ENCODE assay signal across 8 cellular contexts in genomic region chr3:81643721-81644120, GRCh38.
DNase-seq lines count a peak whose midpoint lies in the region; ATAC-seq and TF ChIP-seq lines count a peak whose summit lies in the region.

No MANE protein-coding gene starts in this region.

- no peaks in the 10 kb centered on the region for H3K27me3 Mint-ChIP-seq in stimulated activated memory B cell treated with anti-CD40 and anti-IgM and Interleukin-4, amounts not matched to agents 10 μg/mL and 1 μg/mL and 100 μg/mL, for 72 hours
- no peaks in the 10 kb centered on the region for H3K27me3 Mint-ChIP-seq in CD4-positive, alpha-beta T cell

- H3K4me3 ChIP-seq in AG10803 (ENCODE audit: low read length): no peak overlapping the region

- CTCF ChIA-PET in CD4-positive, alpha-beta T cell (lab: Charles Lee): no interaction called here

- TF ChIP-seq CTCF in AG10803 (conservative IDR thresholded peaks at IDR 0.05; ENCODE audit: low read length) (peak; percentile 35), VCaP (conservative IDR thresholded peaks at IDR 0.05) (peak; percentile 81)
- no peak for TF ChIP-seq CTCF in CD4-positive, alpha-beta T cell (IDR thresholded peaks at IDR 0.05)

- DNase-seq in AG10803 (ENCODE audit: low read depth) (peak; percentile 16), HT-29 (ENCODE audit: low spot score) (peak; percentile 1), iPS-NIHi7 (ENCODE audit: extremely low spot score) (peak; percentile 42)
- DNase-seq in CD4-positive, alpha-beta T cell: no peak
- no peak for DNase-seq in stimulated activated CD8-positive, alpha-beta memory T cell treated with anti-CD3 and anti-CD28 coated beads, Interleukin-4, amount 100 ng/mL, for 48 hours
- no peak for DNase-seq in stimulated activated CD4-positive, alpha-beta T cell treated with anti-CD3 and anti-CD28 coated beads, Interleukin-4, amount 100 ng/mL, for 24 hours

- no peaks in the 10 kb centered on the region for H3K27me3 ChIP-seq in CD4-positive, alpha-beta T cell (ENCODE audit: control insufficient read depth, insufficient read depth, low read length)

- H3K9me3 Mint-ChIP-seq in stimulated activated memory B cell treated with anti-CD40 and anti-IgM and Interleukin-4, amounts not matched to agents 10 μg/mL and 1 μg/mL and 100 μg/mL, for 72 hours: no peaks in the 10 kb centered on the region
- H3K9me3 Mint-ChIP-seq in CD4-positive, alpha-beta T cell: no peaks in the 10 kb centered on the region

- H3K4me3 Mint-ChIP-seq in stimulated activated memory B cell treated with anti-CD40 and anti-IgM and Interleukin-4, amounts not matched to agents 10 μg/mL and 1 μg/mL and 100 μg/mL, for 72 hours: no peak overlapping the region
- H3K4me3 Mint-ChIP-seq in CD4-positive, alpha-beta T cell: no peak overlapping the region

- POLR2A ChIA-PET in CD4-positive, alpha-beta T cell (lab: Charles Lee): no interaction called here

- H3K27ac Mint-ChIP-seq in stimulated activated memory B cell treated with anti-CD40 and anti-IgM and Interleukin-4, amounts not matched to agents 10 μg/mL and 1 μg/mL and 100 μg/mL, for 72 hours: no peak overlapping the region
- no peak overlapping the region for H3K27ac Mint-ChIP-seq in CD4-positive, alpha-beta T cell

- H3K9me3 ChIP-seq in CD4-positive, alpha-beta T cell (ENCODE audit: control insufficient read depth, low read length): no peaks in the 10 kb centered on the region

- H3K4me1 Mint-ChIP-seq in stimulated activated memory B cell treated with anti-CD40 and anti-IgM and Interleukin-4, amounts not matched to agents 10 μg/mL and 1 μg/mL and 100 μg/mL, for 72 hours: no peaks in the 10 kb centered on the region
- H3K4me1 Mint-ChIP-seq in CD4-positive, alpha-beta T cell (ENCODE audit: low read depth): no peaks in the 10 kb centered on the region

- no peak for ATAC-seq in stimulated activated memory B cell treated with anti-CD40 and anti-IgM and Interleukin-4, amounts not matched to agents 10 μg/mL and 1 μg/mL and 100 μg/mL, for 72 hours
- no peak for ATAC-seq in CD4-positive, alpha-beta T cell (ENCODE audit: poor library complexity)

- peaks cover 7% of the 10 kb centered on the region for H3K36me3 Mint-ChIP-seq in stimulated activated memory B cell treated with anti-CD40 and anti-IgM and Interleukin-4, amounts not matched to agents 10 μg/mL and 1 μg/mL and 100 μg/mL, for 72 hours
- peaks cover 4% of the 10 kb centered on the region for H3K36me3 Mint-ChIP-seq in CD4-positive, alpha-beta T cell (ENCODE audit: low read depth)

- intact Hi-C loops in CD4-positive, alpha-beta T cell (cut with DNase I, micrococcal nuclease): no loop called here

- no peak overlapping the region for H3K27ac ChIP-seq in VCaP
- H3K27ac ChIP-seq in CD4-positive, alpha-beta T cell (ENCODE audit: low read depth, low read length): no peak overlapping the region

Comparison
In these comparisons a context has a peak if more than half of its experiments do, and no peak if none do; other contexts are left out.
1. DNase-seq: peak in AG10803 (single experiment), HT-29 (single experiment) and iPS-NIHi7 (single experiment); none in CD4-positive, alpha-beta T cell (0 of 10), stimulated activated CD8-positive, alpha-beta memory T cell treated with anti-CD3 and anti-CD28 coated beads, Interleukin-4, amount 100 ng/mL, for 48 hours (single experiment) and stimulated activated CD4-positive, alpha-beta T cell treated with anti-CD3 and anti-CD28 coated beads, Interleukin-4, amount 100 ng/mL, for 24 hours (single experiment).